In the genomic region with DNA sequence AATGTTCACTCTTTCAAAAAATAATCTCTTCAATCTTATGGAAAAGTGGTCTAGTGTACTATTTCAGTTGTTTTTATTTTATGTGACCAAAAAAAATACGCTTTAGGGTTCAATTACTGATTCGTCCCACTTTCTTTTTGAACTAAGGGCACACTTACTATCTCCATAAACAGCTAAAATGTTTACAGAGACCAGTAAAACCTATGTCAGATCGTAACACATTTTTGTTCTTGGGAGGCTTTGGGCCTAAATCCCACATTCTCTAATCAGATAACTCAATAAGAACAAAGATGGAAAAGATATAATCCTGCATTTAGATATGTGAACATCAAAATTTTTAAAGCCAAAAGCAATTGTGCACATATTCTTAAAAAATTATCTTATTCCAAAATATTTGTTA, we compare ENCODE assay signal across 8 cellular contexts. TPM values are rescaled to one million over a fixed set of nuclear protein-coding genes. Genes with fewer than 3 reads are reported as not detected.
DNase-seq lines count a peak whose midpoint lies in the region; ATAC-seq lines count a peak whose summit lies in the region.

No MANE protein-coding gene starts in this region.

- H3K14ac ChIP-seq in neuronal stem cell (ENCODE audit: low read length) = no peak overlapping the region

- H2AFZ ChIP-seq in neuronal stem cell (ENCODE audit: low read length) = no peak overlapping the region

- POLR2A ChIA-PET in CD4-positive, alpha-beta memory T cell (lab: Charles Lee; ENCODE audit: partially characterized antibody) = interaction anchor here (1.1 to 4.7 kb wide), 7 partner anchors 24 to 604 kb away, joined by 4 to 88 read pairs (median 28); partner anchors contain the start of genes CCDC7 and EPC1

- H3K36me3 Mint-ChIP-seq in CD4-positive, alpha-beta memory T cell = peaks cover 13 to 15% of the 10 kb centered on the region in 2 donors

- no peak overlapping the region for H4K8ac ChIP-seq in neuronal stem cell (ENCODE audit: low read depth, low read length)

- no peaks in the 10 kb centered on the region for H3K79me1 ChIP-seq in neuronal stem cell (ENCODE audit: low read depth, low read length)

- peak overlapping the region in 3 of 8 donors; percentile 83 to 92 (median 88) for H3K4me3 Mint-ChIP-seq in CD4-positive, alpha-beta memory T cell

- no peak overlapping the region for H2AK5ac ChIP-seq in neuronal stem cell (ENCODE audit: low read depth, low read length)

- H3K9me3 Mint-ChIP-seq in CD4-positive, alpha-beta memory T cell = no peaks in the 10 kb centered on the region

- no peak overlapping the region for H4K91ac ChIP-seq in neuronal stem cell (ENCODE audit: low read depth, low read length, poor library complexity)

- H2BK12ac ChIP-seq in neuronal stem cell (ENCODE audit: low read length) = no peak overlapping the region

- ATAC-seq in HG02870 (IDR thresholded peaks at IDR 0.05; ENCODE audit: unreplicated experiment) = no peak

- CTCF ChIA-PET in CD4-positive, alpha-beta memory T cell (lab: Charles Lee; ENCODE audit: partially characterized antibody) = interaction anchor here (0.7 to 4.3 kb wide), 7 partner anchors 10 to 632 kb away, joined by 3 to 43 read pairs (median 6); no protein-coding TSS in a partner anchor

- no peak overlapping the region for H3K23ac ChIP-seq in neuronal stem cell (ENCODE audit: low read depth, low read length, poor library complexity)

- no peaks in the 10 kb centered on the region for H3K27me3 Mint-ChIP-seq in CD4-positive, alpha-beta memory T cell

- no peak for DNase-seq in CD4-positive, alpha-beta memory T cell
- DNase-seq in neuronal stem cell (ENCODE audit: low spot score) = no peak
- no peak for DNase-seq in cortex of kidney (lab: John Stamatoyannopoulos, UW)
- no peak for DNase-seq in middle frontal gyrus (ENCODE audit: extremely low spot score, low spot score)
- DNase-seq in head of caudate nucleus = no peak

- no peaks in the 10 kb centered on the region for H3K27me3 ChIP-seq in CD4-positive, alpha-beta memory T cell (ENCODE audit: insufficient read depth, low read length)
- no peaks in the 10 kb centered on the region for H3K27me3 ChIP-seq in ectodermal cell (ENCODE audit: control insufficient read depth, insufficient read depth, low read length, poor library complexity, severe bottlenecking)
- H3K27me3 ChIP-seq in neuronal stem cell (ENCODE audit: control insufficient read depth in 3 of 3, insufficient read depth in 3 of 3, low read depth in 1 of 3, low read length in 3 of 3) = no peaks in the 10 kb centered on the region

- peak overlapping the region; percentile 74 to 99 for H3K4me3 ChIP-seq in CD4-positive, alpha-beta memory T cell (ENCODE audit: low read length in 2 of 2)
- H3K4me3 ChIP-seq in ectodermal cell (ENCODE audit: insufficient read depth, low read depth, low read length) (peak overlapping the region; percentile 81), neuronal stem cell (ENCODE audit: low read length in 2 of 2) (peak overlapping the region in 1 of 2 donors; percentile 75)

- WGBS in ectodermal cell, 2 experiments = 60 to 75% methylated on average over 3 of the region's 3 CpGs
- WGBS in neuronal stem cell (ENCODE audit: extremely low coverage in 2 of 2, insufficient read length in 2 of 2, insufficient replicate concordance in 1 of 2), 2 donors = no CpG with 5 or more reads among the region's 3 CpGs

- H2BK5ac ChIP-seq in neuronal stem cell (ENCODE audit: low read length) = no peak overlapping the region

- H3K18ac ChIP-seq in neuronal stem cell (ENCODE audit: low read length) = no peak overlapping the region

- H3K9ac ChIP-seq in neuronal stem cell (ENCODE audit: low read depth, low read length, poor library complexity) = no peak overlapping the region

- peak overlapping the region in 6 of 7 donors; percentile 47 to 94 (median 90) for H3K27ac Mint-ChIP-seq in CD4-positive, alpha-beta memory T cell

- H3K9me3 ChIP-seq in CD4-positive, alpha-beta memory T cell (ENCODE audit: control insufficient read depth in 1 of 2, low read length in 2 of 2) = no peaks in the 10 kb centered on the region
- H3K9me3 ChIP-seq in KOPT-K1 (ENCODE audit: insufficient read depth, low read length, poor library complexity, severe bottlenecking) (no peaks in the 10 kb centered on the region), ectodermal cell (ENCODE audit: control insufficient read depth, low read length) (no peaks in the 10 kb centered on the region), neuronal stem cell (replicated peaks in 1 of 2; ENCODE audit: control insufficient read depth in 2 of 2, insufficient read depth in 1 of 2, low read depth in 1 of 2, low read length in 2 of 2) (peaks cover 0 to 12% of the 10 kb centered on the region in 2 donors)

- H3K4me1 Mint-ChIP-seq in CD4-positive, alpha-beta memory T cell = peaks cover 28 to 40% (median 34%) of the 10 kb centered on the region in 4 donors

- intact Hi-C loops in CD4-positive, alpha-beta memory T cell (cut with micrococcal nuclease) = loop anchor here (5.0 to 10.0 kb wide), 4 partner anchors 452 to 756 kb away; partner anchors contain the start of gene ARHGAP12
- intact Hi-C loops in head of caudate nucleus (cut with DNase I) = loop anchor here (10.0 kb wide), 1 partner anchor 322 kb away; the partner anchor contains the start of gene KIF5B

- H2BK120ac ChIP-seq in neuronal stem cell (ENCODE audit: low read depth, low read length) = no peak overlapping the region

- no peaks in the 10 kb centered on the region for H3K36me3 ChIP-seq in CD4-positive, alpha-beta memory T cell (ENCODE audit: insufficient read depth, low read length)
- H3K36me3 ChIP-seq in KOPT-K1 (ENCODE audit: insufficient read depth, low read length) = peaks cover 8% of the 10 kb centered on the region
- no peaks in the 10 kb centered on the region for H3K36me3 ChIP-seq in ectodermal cell (ENCODE audit: control insufficient read depth, insufficient read depth, low read length)
- H3K36me3 ChIP-seq in neuronal stem cell (replicated peaks in 1 of 2; ENCODE audit: control insufficient read depth in 2 of 2, insufficient read depth in 2 of 2, low read length in 2 of 2) = peaks cover 0 to 15% of the 10 kb centered on the region in 2 donors

- H3K4ac ChIP-seq in neuronal stem cell (ENCODE audit: low read length) = no peak overlapping the region

- H3K4me1 ChIP-seq in CD4-positive, alpha-beta memory T cell (ENCODE audit: insufficient read depth, low read length) = peaks cover 53% of the 10 kb centered on the region
- H3K4me1 ChIP-seq in ectodermal cell (ENCODE audit: control insufficient read depth, insufficient read depth, low read length) (peaks cover 5% of the 10 kb centered on the region), neuronal stem cell (ENCODE audit: control insufficient read depth in 2 of 2, insufficient read depth in 1 of 2, low read depth in 1 of 2, low read length in 2 of 2) (peaks cover 5 to 6% of the 10 kb centered on the region in 2 donors)

- H3K27ac ChIP-seq in CD4-positive, alpha-beta memory T cell (ENCODE audit: low read depth, low read length) = peak overlapping the region; percentile 73
- H3K27ac ChIP-seq in KOPT-K1 (ENCODE audit: low read depth, low read length, poor library complexity, severe bottlenecking) (peak overlapping the region; percentile 84), ectodermal cell (ENCODE audit: insufficient read depth, low read depth, low read length, poor library complexity, severe bottlenecking) (no peak overlapping the region), neuronal stem cell (replicated peaks; ENCODE audit: low read length) (no peak overlapping the region)

- no peak overlapping the region for H2BK15ac ChIP-seq in neuronal stem cell (ENCODE audit: low read length)

- peak overlapping the region; percentile 23 for H3K4me2 ChIP-seq in neuronal stem cell (ENCODE audit: insufficient read depth, low read length, poor library complexity, severe bottlenecking)

RNA-seq across cellular contexts. Expression of gene EPC1, which starts 29.8 kb away (rescaled TPM):
- 100 to 1,000 TPM; 105 to 112 TPM for total RNA-seq in CD4-positive, alpha-beta memory T cell
- polyA plus RNA-seq in CD4-positive, alpha-beta memory T cell = 10 to 100 TPM; 46.0 to 57.0 TPM
- polyA plus RNA-seq in ectodermal cell (2013, experiment 1 of 4) = 32.8 TPM
- 32.1 TPM for polyA plus RNA-seq in ectodermal cell (2013, experiment 2 of 4)
- polyA plus RNA-seq in ectodermal cell (2013, experiment 3 of 4) = 27.1 TPM
- polyA plus RNA-seq in ectodermal cell (2013, experiment 4 of 4) = 36.7 TPM
- 25.4 TPM for polyA plus RNA-seq in neuronal stem cell (2013, experiment 1 of 2)
- polyA plus RNA-seq in neuronal stem cell (2013, experiment 2 of 2) = 24.7 TPM

Comparison
In these comparisons a context has a peak if more than half of its experiments do, and no peak if none do; other contexts are left out.
1. H3K27ac ChIP-seq: peak in CD4-positive, alpha-beta memory T cell (single experiment) and KOPT-K1 (single experiment); none in ectodermal cell (single experiment) and neuronal stem cell (single experiment).